Comparison of ENCODE assay signal across 29 cellular contexts in genomic region chr9:84007662-84008061, GRCh38.
"Had no signal": no experiment of that assay in that cellular context is flagged by ENCODE, and none has a peak within 500 bp of the region (broad histone marks: within the 10 kb centered on the region; RNA-seq: fewer than 3 reads in every experiment).

No MANE protein-coding gene starts in this region.

- H3K9me3 Mint-ChIP-seq: effector memory CD8-positive, alpha-beta T cell; endodermal cell had no signal

- H3K4me3 Mint-ChIP-seq: dendritic cell treated with granulocyte-macrophage colony-stimulating factor and Interleukin-4, amounts not matched to agents 40 ng/mL and 50 ng/mL, for 4 days; effector memory CD8-positive, alpha-beta T cell; endodermal cell had no signal

- ATAC-seq: effector memory CD8-positive, alpha-beta T cell; esophagus mucosa; foreskin keratinocyte; gastrocnemius medialis; gastroesophageal sphincter; heart left ventricle; heart right ventricle had no signal

- H3K9me3 ChIP-seq: colonic mucosa, esophagus muscularis mucosa, esophagus squamous epithelium, gastrocnemius medialis, gastroesophageal sphincter, heart left ventricle, heart right ventricle had no signal

- H2AFZ ChIP-seq: hepatocyte had no signal

- H3K4me2 ChIP-seq: hepatocyte had no signal

- H3K27ac Mint-ChIP-seq: dendritic cell treated with granulocyte-macrophage colony-stimulating factor and Interleukin-4, amounts not matched to agents 40 ng/mL and 50 ng/mL, for 4 days; effector memory CD8-positive, alpha-beta T cell; endodermal cell had no signal

- H3K79me2 ChIP-seq: hepatocyte had no signal

- FAIRE-seq: endometrium, endothelial cell of umbilical vein, frontal cortex had no signal

- H3K4me3 ChIP-seq: colonic mucosa, coronary artery, dorsolateral prefrontal cortex, esophagus muscularis mucosa, esophagus squamous epithelium, gastrocnemius medialis, gastroesophageal sphincter, heart left ventricle, heart right ventricle, hepatocyte had no signal

- H3K4me1 Mint-ChIP-seq: endodermal cell had no signal

- H3K27ac ChIP-seq: colonic mucosa, coronary artery, dorsolateral prefrontal cortex, epithelial cell of prostate, esophagus muscularis mucosa, esophagus squamous epithelium, foreskin keratinocyte, gastrocnemius medialis, gastroesophageal sphincter, heart left ventricle, heart right ventricle, hepatocyte had no signal

- H3K36me3 ChIP-seq: colonic mucosa, esophagus muscularis mucosa, esophagus squamous epithelium, gastrocnemius medialis, gastroesophageal sphincter, heart right ventricle had no signal

- H3K4me1 ChIP-seq: colonic mucosa, esophagus muscularis mucosa, esophagus squamous epithelium, gastrocnemius medialis, gastroesophageal sphincter had no signal

- H3K27me3 Mint-ChIP-seq: dendritic cell treated with granulocyte-macrophage colony-stimulating factor and Interleukin-4, amounts not matched to agents 40 ng/mL and 50 ng/mL, for 4 days had no signal

- H3K27me3 ChIP-seq: colonic mucosa, dorsolateral prefrontal cortex, esophagus muscularis mucosa, esophagus squamous epithelium, foreskin keratinocyte, gastrocnemius medialis, gastroesophageal sphincter, heart left ventricle, heart right ventricle, hepatocyte had no signal

- DNase-seq: colonic mucosa; cortex of kidney; dermis blood vessel endothelial cell; dorsolateral prefrontal cortex; effector CD4-positive, alpha-beta T cell; effector CD8-positive, alpha-beta T cell; effector memory CD4-positive, alpha-beta T cell; effector memory CD8-positive, alpha-beta T cell; endodermal cell; erythroblast; esophagus squamous epithelium; foreskin fibroblast; foreskin keratinocyte; foreskin melanocyte; gastrocnemius medialis; glutamatergic neuron; head of caudate nucleus; heart left ventricle; heart right ventricle had no signal
